In the genomic region with DNA sequence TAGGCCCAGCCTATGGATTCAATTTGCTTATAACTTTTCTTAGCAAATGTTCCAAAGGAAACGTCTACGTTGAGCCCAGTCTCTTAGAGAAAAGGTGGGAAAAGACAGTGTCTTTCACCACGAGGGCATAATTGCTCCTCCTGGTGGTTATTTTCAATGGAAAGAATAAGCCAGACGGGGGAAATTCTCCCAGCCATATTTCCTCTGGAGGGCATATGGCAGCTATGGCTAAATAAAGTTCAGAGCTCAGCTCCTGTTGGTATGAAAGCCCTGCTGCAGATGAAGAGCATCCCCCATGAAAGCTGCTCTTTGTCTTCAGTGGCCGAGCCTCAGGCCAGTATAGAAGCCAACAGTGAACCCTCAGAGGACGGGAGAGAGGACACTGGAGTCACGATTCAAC, we compare ENCODE assay signal across 15 cellular contexts.
DNase-seq lines count a peak whose midpoint lies in the region; ATAC-seq, FAIRE-seq and TF ChIP-seq lines count a peak whose summit lies in the region.
"Had no signal": no experiment of that assay in that cellular context is flagged by ENCODE, and none has a peak within 500 bp of the region (broad histone marks: within the 10 kb centered on the region; RNA-seq: fewer than 3 reads in every experiment).

No MANE protein-coding gene starts in this region.

- DNase-seq in COLO829 (ENCODE audit: low spot score) (peak; percentile 61), bronchial epithelial cell (ENCODE audit: low read depth) (no peak), mesendoderm (peak; percentile 62), NCI-H1694 (lab: John Stamatoyannopoulos, UW) (no peak), T1000 (lab: John Stamatoyannopoulos, UW) (no peak), SHP77 (lab: John Stamatoyannopoulos, UW) (no peak)
- DNase-seq: activated B cell treated with CpG ODN at 0.5 μM for 24 hours, glutamatergic neuron, NCI-H2029 treated with DMSO at 0.1 percent for 48 hours, sigmoid colon, transverse colon had no signal

- no peaks in the 10 kb centered on the region for H3K4me1 ChIP-seq in mesendoderm (ENCODE audit: control insufficient read depth, low read depth, low read length)
- H3K4me1 ChIP-seq: sigmoid colon, transverse colon had no signal

- WGBS in mesendoderm (ENCODE audit: extremely low coverage, insufficient coverage, low lambda C conversion rate), result no CpG with 5 or more reads among the region's 7 CpGs

- no peaks in the 10 kb centered on the region for H3K36me3 ChIP-seq in bronchial epithelial cell (ENCODE audit: control insufficient read depth, insufficient read depth, low read length)
- H3K36me3 ChIP-seq in mesendoderm (ENCODE audit: control insufficient read depth, insufficient read depth, low read length), result no peaks in the 10 kb centered on the region
- H3K36me3 ChIP-seq: transverse colon had no signal

- H3K4me2 ChIP-seq in mesendoderm (ENCODE audit: low read length), result no peak overlapping the region

- no peak overlapping the region for H2AK5ac ChIP-seq in mesendoderm (ENCODE audit: low read length)

- no peak overlapping the region for H4K5ac ChIP-seq in mesendoderm (ENCODE audit: low read length)

- no peak overlapping the region for H2BK5ac ChIP-seq in mesendoderm (ENCODE audit: low read length)

- FAIRE-seq in bronchial epithelial cell (lab: Jason Lieb, UNC), result no peak
- FAIRE-seq: colon had no signal

- no peak overlapping the region for H3K9ac ChIP-seq in mesendoderm (ENCODE audit: low read length)

- TF ChIP-seq CTCF in LNCAP (IDR thresholded peaks at IDR 0.05) (peak; percentile 38; the same call in 1 of the 2 replicates), bronchial epithelial cell (IDR thresholded peaks at IDR 0.05; ENCODE audit: insufficient read depth, low read length, severe bottlenecking) (peak; percentile 23)

- peak overlapping the region; percentile 37 for H3K56ac ChIP-seq in mesendoderm (ENCODE audit: low read length)

- H3K23ac ChIP-seq in mesendoderm (ENCODE audit: low read length), result no peak overlapping the region

- H3K79me2 ChIP-seq in mesendoderm (ENCODE audit: control insufficient read depth, insufficient read depth, low read length), result no peaks in the 10 kb centered on the region

- no peaks in the 10 kb centered on the region for H3K79me1 ChIP-seq in mesendoderm (ENCODE audit: low read length)

- no peak overlapping the region for H3K4ac ChIP-seq in mesendoderm (ENCODE audit: low read depth, low read length)

- H3K18ac ChIP-seq in mesendoderm (ENCODE audit: low read length), result no peak overlapping the region

- no peak for ATAC-seq in HG03159 (IDR thresholded peaks at IDR 0.05; ENCODE audit: unreplicated experiment)

- H2BK120ac ChIP-seq in mesendoderm (ENCODE audit: low read depth, low read length), result no peak overlapping the region

- H3K27me3 ChIP-seq in bronchial epithelial cell (ENCODE audit: control insufficient read depth, insufficient read depth, low read length) (no peaks in the 10 kb centered on the region), mesendoderm (ENCODE audit: insufficient read depth, low read length, poor library complexity) (no peaks in the 10 kb centered on the region)
- H3K27me3 ChIP-seq: sigmoid colon, transverse colon had no signal

- H2BK15ac ChIP-seq in mesendoderm (replicated peaks; ENCODE audit: low read depth), result no peak overlapping the region

- no peak overlapping the region for H3K27ac ChIP-seq in mesendoderm (ENCODE audit: low read depth, low read length)
- H3K27ac ChIP-seq: RWPE1, sigmoid colon, transverse colon had no signal

- no peak overlapping the region for H3K4me3 ChIP-seq in bronchial epithelial cell (ENCODE audit: low read depth, low read length)
- no peak overlapping the region for H3K4me3 ChIP-seq in mesendoderm (ENCODE audit: low read length)
- H3K4me3 ChIP-seq: sigmoid colon, transverse colon had no signal

- H4K8ac ChIP-seq in mesendoderm (ENCODE audit: low read depth, low read length), result no peak overlapping the region

Comparison
In these comparisons a context has a peak if more than half of its experiments do, and no peak if none do; other contexts are left out.
1. DNase-seq: peak in COLO829 (single experiment) and mesendoderm (single experiment); none in bronchial epithelial cell (single experiment), NCI-H1694 (single experiment), T1000 (single experiment) and SHP77 (0 of 2).